7 cellular contexts compared by ENCODE assay signal in the genomic region with DNA sequence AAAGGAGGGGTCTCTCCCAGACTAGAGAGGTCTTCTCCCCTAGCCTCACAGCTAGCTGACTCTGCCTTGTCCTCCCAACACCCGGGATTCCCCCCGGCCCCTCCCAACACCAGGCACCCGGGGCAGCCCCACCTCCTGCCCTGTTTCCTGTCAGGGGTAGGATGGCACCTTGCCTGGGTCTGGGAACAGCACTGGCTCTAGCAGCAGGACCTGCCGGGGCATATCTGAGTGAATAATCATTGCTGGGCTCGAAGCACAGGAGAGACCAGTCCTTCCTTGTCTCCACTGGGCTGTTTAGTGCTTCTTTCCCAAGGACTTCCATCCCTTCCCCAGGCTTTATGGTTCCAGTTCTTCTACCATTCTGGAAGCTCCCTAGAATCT. TPM values are rescaled to one million over a fixed set of nuclear protein-coding genes. Genes with fewer than 3 reads are reported as not detected.
DNase-seq lines count a peak whose midpoint lies in the region; ATAC-seq and TF ChIP-seq lines count a peak whose summit lies in the region.
"Had no signal": no experiment of that assay in that cellular context is flagged by ENCODE, and none has a peak within 500 bp of the region (broad histone marks: within the 10 kb centered on the region; RNA-seq: fewer than 3 reads in every experiment).

No MANE protein-coding gene starts in this region.

- TF ChIP-seq CTCF in ascending aorta (IDR thresholded peaks at IDR 0.05) (no peak), upper lobe of left lung (IDR thresholded peaks at IDR 0.05) (no peak)

- H3K27ac ChIP-seq in ascending aorta (peak overlapping the region; percentile 56 to 61), upper lobe of left lung (peak overlapping the region; percentile 58 to 83 (median 74))
- H3K27ac ChIP-seq in CD4-positive, alpha-beta memory T cell (ENCODE audit: low read depth, low read length) = no peak overlapping the region

- intact Hi-C loops in ascending aorta (cut with DNase I) = no loop called here
- intact Hi-C loops in CD4-positive, alpha-beta memory T cell (cut with micrococcal nuclease) = no loop called here

- H3K9me3 ChIP-seq in ascending aorta (no peaks in the 10 kb centered on the region), upper lobe of left lung (no peaks in the 10 kb centered on the region)
- H3K9me3 ChIP-seq in CD4-positive, alpha-beta memory T cell (ENCODE audit: control insufficient read depth in 1 of 2, low read length in 2 of 2) = no peaks in the 10 kb centered on the region

- no peaks in the 10 kb centered on the region for H3K9me3 Mint-ChIP-seq in CD4-positive, alpha-beta memory T cell
- H3K9me3 Mint-ChIP-seq: activated T-cell treated with anti-CD3 and anti-CD28 coated beads, Interleukin-2, amount 50 U/mL, for 24 hours had no signal

- DNase-seq in ascending aorta (ENCODE audit: low spot score in 2 of 2) (peak in 1 of 2 donors; percentile 71), iPS-NIHi11 (ENCODE audit: low spot score) (peak; percentile 45), upper lobe of left lung (peak in 1 of 2 donors; percentile 69), NCI-H146 (lab: John Stamatoyannopoulos, UW) (no peak)
- DNase-seq in CD4-positive, alpha-beta memory T cell = no peak
- DNase-seq: activated T-cell treated with anti-CD3 and anti-CD28 coated beads, Interleukin-2, amount 50 U/mL, for 24 hours; NCI-H187 treated with DMSO at 0.1 percent for 48 hours had no signal

- peaks cover 25 to 46% (median 31%) of the 10 kb centered on the region in 4 donors for H3K4me1 Mint-ChIP-seq in CD4-positive, alpha-beta memory T cell

- peaks cover 0 to 5% of the 10 kb centered on the region in 2 donors for H3K36me3 ChIP-seq in ascending aorta
- H3K36me3 ChIP-seq in upper lobe of left lung = no peaks in the 10 kb centered on the region
- H3K36me3 ChIP-seq in CD4-positive, alpha-beta memory T cell (ENCODE audit: insufficient read depth, low read length) = peaks cover 17% of the 10 kb centered on the region

- H3K27me3 ChIP-seq in ascending aorta (no peaks in the 10 kb centered on the region), upper lobe of left lung (no peaks in the 10 kb centered on the region)
- no peaks in the 10 kb centered on the region for H3K27me3 ChIP-seq in CD4-positive, alpha-beta memory T cell (ENCODE audit: insufficient read depth, low read length)

- H3K4me1 ChIP-seq in ascending aorta = peaks cover 0 to 13% of the 10 kb centered on the region in 2 donors
- H3K4me1 ChIP-seq in upper lobe of left lung = peaks cover 36 to 70% (median 50%) of the 10 kb centered on the region in 4 donors
- peaks cover 9% of the 10 kb centered on the region for H3K4me1 ChIP-seq in CD4-positive, alpha-beta memory T cell (ENCODE audit: insufficient read depth, low read length)

- H3K27me3 Mint-ChIP-seq in CD4-positive, alpha-beta memory T cell = no peaks in the 10 kb centered on the region
- H3K27me3 Mint-ChIP-seq: activated T-cell treated with anti-CD3 and anti-CD28 coated beads, Interleukin-2, amount 50 U/mL, for 24 hours had no signal

- ATAC-seq in upper lobe of left lung (ENCODE audit: low FRiP score in 2 of 2) = peak; percentile 35 to 70

- TF ChIP-seq EP300 in upper lobe of left lung (IDR thresholded peaks at IDR 0.05) = no peak

- H3K27ac Mint-ChIP-seq in CD4-positive, alpha-beta memory T cell = no peak overlapping the region
- H3K27ac Mint-ChIP-seq: activated T-cell treated with anti-CD3 and anti-CD28 coated beads, Interleukin-2, amount 50 U/mL, for 24 hours had no signal

- peaks cover 16 to 24% of the 10 kb centered on the region in 2 donors for H3K36me3 Mint-ChIP-seq in CD4-positive, alpha-beta memory T cell

- POLR2A ChIA-PET in CD4-positive, alpha-beta memory T cell (lab: Charles Lee; ENCODE audit: partially characterized antibody) = interaction anchor here (1.3 kb wide), 1 partner anchor 40 kb away, joined by 3 read pairs; the partner anchor contains the start of gene C17orf107

- H3K4me3 Mint-ChIP-seq in CD4-positive, alpha-beta memory T cell = no peak overlapping the region
- H3K4me3 Mint-ChIP-seq: activated T-cell treated with anti-CD3 and anti-CD28 coated beads, Interleukin-2, amount 50 U/mL, for 24 hours had no signal

- TF ChIP-seq POLR2A in upper lobe of left lung (IDR thresholded peaks at IDR 0.05) = no peak

- 17 to 19% methylated on average over 5 of the region's 5 CpGs for WGBS in upper lobe of left lung, 2 donors

- H3K4me3 ChIP-seq in ascending aorta (no peak overlapping the region), upper lobe of left lung (peak overlapping the region in 3 of 4 donors; percentile 19 to 31 (median 24))
- no peak overlapping the region for H3K4me3 ChIP-seq in CD4-positive, alpha-beta memory T cell (ENCODE audit: low read length in 2 of 2)

- CTCF ChIA-PET in CD4-positive, alpha-beta memory T cell (lab: Charles Lee; ENCODE audit: partially characterized antibody) = no interaction called here

RNA-seq across cellular contexts. Expression of gene MINK1, which starts 25.7 kb away (rescaled TPM):
- total RNA-seq in ascending aorta (45.6 TPM), upper lobe of left lung (100 to 1,000 TPM in 4 of 6 donors, 10 to 100 TPM in 2; 52.3 to 311 (median 136) TPM)
- 100 to 1,000 TPM; 134 to 139 TPM for total RNA-seq in CD4-positive, alpha-beta memory T cell
- polyA plus RNA-seq in CD4-positive, alpha-beta memory T cell = 10 to 100 TPM in 1 of 2 donors, 1 to 10 TPM in 1; 4.3 to 43.6 TPM

RNA-seq across cellular contexts. Expression of gene C17orf107, which starts 40.5 kb away (rescaled TPM):
- total RNA-seq in ascending aorta = not detected
- total RNA-seq in upper lobe of left lung = 1 to 10 TPM; 2.6 to 6.3 (median 3.4) TPM
- 1 to 10 TPM; 4.3 to 5.0 TPM for total RNA-seq in CD4-positive, alpha-beta memory T cell
- under 1 TPM; 0.50 to 0.68 TPM for polyA plus RNA-seq in CD4-positive, alpha-beta memory T cell

RNA-seq across cellular contexts. Expression of gene CHRNE, which starts 44.0 kb away (rescaled TPM):
- not detected for total RNA-seq in ascending aorta
- total RNA-seq in upper lobe of left lung = 1 to 10 TPM in 3 of 6 donors, under 1 TPM in 1, not detected in 2; 0.61 to 1.7 (median 1.2) TPM
- 1 to 10 TPM in 1 of 2 experiments, under 1 TPM in 1; 0.64 to 1.3 TPM for total RNA-seq in CD4-positive, alpha-beta memory T cell
- under 1 TPM; 0.08 to 0.21 TPM for polyA plus RNA-seq in CD4-positive, alpha-beta memory T cell

RNA-seq across cellular contexts. Expression of gene PLD2, which starts 51.9 kb away (rescaled TPM):
- total RNA-seq in ascending aorta (64.5 TPM), upper lobe of left lung (10 to 100 TPM; 15.0 to 51.3 (median 37.6) TPM)
- 10 to 100 TPM; 30.8 to 37.5 TPM for total RNA-seq in CD4-positive, alpha-beta memory T cell
- polyA plus RNA-seq in CD4-positive, alpha-beta memory T cell = 1 to 10 TPM; 1.9 to 5.0 TPM

Comparison
In these comparisons a context has a peak if more than half of its experiments do, and no peak if none do; other contexts are left out.
1. H3K4me3 ChIP-seq: peak in upper lobe of left lung (3 of 4); none in ascending aorta (0 of 2) and CD4-positive, alpha-beta memory T cell (0 of 2).